9 cellular contexts compared by ENCODE assay signal in the genomic region with DNA sequence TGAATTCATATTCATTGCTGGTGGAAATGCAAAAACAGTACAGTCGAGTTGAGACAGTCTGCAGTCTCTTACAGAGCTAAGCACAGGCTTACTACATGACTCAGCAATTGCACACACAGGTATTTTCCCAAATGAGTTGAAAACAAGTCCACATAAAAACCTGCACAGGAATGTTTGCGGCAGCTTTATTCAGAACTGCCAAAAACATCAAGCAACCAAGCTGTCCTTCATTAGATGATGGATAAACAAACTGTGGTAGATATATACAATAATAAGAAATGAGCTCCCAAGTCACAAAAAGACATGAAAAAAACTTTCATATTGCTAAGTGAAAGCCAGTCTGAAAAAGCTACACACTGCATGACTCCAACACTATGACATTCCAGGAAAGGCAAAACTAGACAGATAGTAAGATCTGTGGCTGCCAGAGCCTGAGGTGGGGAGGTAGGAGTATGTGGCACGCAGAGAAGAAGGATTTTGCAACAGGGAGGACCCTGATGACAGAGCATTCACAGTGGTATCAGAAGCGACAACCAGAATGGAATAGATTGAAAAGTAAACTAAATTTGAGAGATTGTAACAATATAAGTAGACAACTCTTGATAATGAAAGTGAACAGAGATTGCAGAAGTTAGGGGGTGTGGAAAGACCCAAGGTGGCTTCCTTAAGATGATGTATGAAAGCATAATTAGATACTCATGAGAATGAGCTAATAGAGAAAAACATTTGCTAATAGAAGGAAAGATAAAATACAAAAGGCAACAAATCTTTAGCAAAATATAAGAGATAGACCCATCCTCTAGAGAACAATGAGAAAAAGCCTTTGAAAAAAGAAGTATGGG. TPM values are rescaled to one million over a fixed set of nuclear protein-coding genes. Genes with fewer than 3 reads are reported as not detected.
DNase-seq lines count a peak whose midpoint lies in the region; ATAC-seq and TF ChIP-seq lines count a peak whose summit lies in the region.
"Had no signal": no experiment of that assay in that cellular context is flagged by ENCODE, and none has a peak within 500 bp of the region (broad histone marks: within the 10 kb centered on the region; RNA-seq: fewer than 3 reads in every experiment).

No MANE protein-coding gene starts in this region.

- WGBS in upper lobe of left lung, 2 donors: 38 to 55% methylated on average over 4 of the region's 4 CpGs
- WGBS in aorta, 2 donors: 31 to 33% methylated on average over 4 of the region's 4 CpGs

- DNase-seq in MCF 10A (ENCODE audit: unreplicated experiment) (peak; percentile 78), breast epithelium (ENCODE audit: low spot score in 2 of 2) (no peak), RWPE1 (ENCODE audit: low spot score) (peak; percentile 65), glomerular visceral epithelial cell (ENCODE audit: extremely low spot score) (peak; percentile 67), upper lobe of left lung (no peak), aorta (no peak), progenitor cell of endocrine pancreas (ENCODE audit: low spot score, unreplicated experiment) (no peak), NCI-H748 treated with DMSO at 0.1 percent for 48 hours (lab: John Stamatoyannopoulos, UW) (no peak)
- DNase-seq: CD4-positive, alpha-beta memory T cell had no signal

- ATAC-seq in upper lobe of left lung (ENCODE audit: low FRiP score in 2 of 2) (peak; percentile 63 to 66), aorta (ENCODE audit: low FRiP score) (no peak)

- TF ChIP-seq POLR2A in breast epithelium (IDR thresholded peaks at IDR 0.05) (no peak), upper lobe of left lung (IDR thresholded peaks at IDR 0.05) (no peak)

- H3K4me1 ChIP-seq in breast epithelium (peaks cover 0 to 6% of the 10 kb centered on the region in 2 donors), upper lobe of left lung (peaks cover 0 to 10% (median 8%) of the 10 kb centered on the region in 4 donors), aorta (ENCODE audit: control insufficient read depth in 1 of 2, insufficient read depth in 2 of 2, low read length in 2 of 2) (peaks cover 2 to 4% of the 10 kb centered on the region in 2 donors)

- H3K9me3 Mint-ChIP-seq in MCF 10A (ENCODE audit: unreplicated experiment): no peaks in the 10 kb centered on the region
- H3K9me3 Mint-ChIP-seq in progenitor cell of endocrine pancreas (ENCODE audit: low read depth): no peaks in the 10 kb centered on the region
- H3K9me3 Mint-ChIP-seq: CD4-positive, alpha-beta memory T cell had no signal

- H3K27me3 Mint-ChIP-seq in MCF 10A (ENCODE audit: insufficient read depth, unreplicated experiment): no peaks in the 10 kb centered on the region
- no peaks in the 10 kb centered on the region for H3K27me3 Mint-ChIP-seq in progenitor cell of endocrine pancreas
- H3K27me3 Mint-ChIP-seq: CD4-positive, alpha-beta memory T cell had no signal

- H3K4me1 Mint-ChIP-seq in MCF 10A (ENCODE audit: insufficient read depth, unreplicated experiment) (no peaks in the 10 kb centered on the region), progenitor cell of endocrine pancreas (ENCODE audit: low read depth) (peaks cover 17% of the 10 kb centered on the region)

- POLR2A ChIA-PET in MCF 10A (lab: Yijun Ruan, JAX): interaction anchor here (1.1 to 2.7 kb wide), 9 partner anchors 10 to 345 kb away, joined by 4 to 16 read pairs (median 6); a partner anchor contains a TSS
- POLR2A ChIA-PET in RWPE1 (lab: Yijun Ruan, JAX; ENCODE audit: low non-redundant PET): no interaction called here

- H3K4me3 ChIP-seq in breast epithelium (peak overlapping the region in 1 of 3 donors; percentile 14), upper lobe of left lung (no peak overlapping the region), aorta (ENCODE audit: low read length in 2 of 2) (no peak overlapping the region)

- H3K27ac ChIP-seq in breast epithelium: peak overlapping the region in 1 of 2 donors; percentile 51
- H3K27ac ChIP-seq in RWPE1: no peak overlapping the region
- peak overlapping the region in 1 of 4 donors; percentile 21 for H3K27ac ChIP-seq in upper lobe of left lung
- no peak overlapping the region for H3K27ac ChIP-seq in aorta (ENCODE audit: low read depth in 1 of 2, low read length in 2 of 2)

- CTCF ChIA-PET in MCF 10A (lab: Yijun Ruan, JAX): interaction anchor here (0.6 to 2.1 kb wide), 9 partner anchors 17 to 627 kb away, joined by 3 to 4 read pairs (median 4); no protein-coding TSS in a partner anchor
- CTCF ChIA-PET in RWPE1 (lab: Yijun Ruan, JAX): interaction anchor here (0.5 kb wide), 1 partner anchor 285 kb away, joined by 3 read pairs; no protein-coding TSS in a partner anchor

- intact Hi-C loops in MCF 10A (cut with micrococcal nuclease): no loop called here
- intact Hi-C loops in breast epithelium (cut with DNase I; ENCODE audit: low total_unique reads): no loop called here
- intact Hi-C loops in aorta (cut with DNase I): loop anchor here in 1 of 2 donors (2.0 kb wide), 1 partner anchor 47 kb away; no protein-coding TSS in a partner anchor

- H3K27me3 ChIP-seq in breast epithelium: no peaks in the 10 kb centered on the region
- no peaks in the 10 kb centered on the region for H3K27me3 ChIP-seq in upper lobe of left lung
- no peaks in the 10 kb centered on the region for H3K27me3 ChIP-seq in aorta (ENCODE audit: control insufficient read depth in 1 of 2, insufficient read depth in 2 of 2, low read length in 1 of 2)

- no TSS peak for BruUV-seq in MCF 10A (replicated peaks; lab: Mats Ljungman, UMichigan)

- H3K9me3 ChIP-seq in breast epithelium (no peaks in the 10 kb centered on the region), upper lobe of left lung (no peaks in the 10 kb centered on the region), aorta (ENCODE audit: control insufficient read depth, low read length) (no peaks in the 10 kb centered on the region)

- no peak for TF ChIP-seq EP300 in upper lobe of left lung (IDR thresholded peaks at IDR 0.05)

- TF ChIP-seq CTCF in MCF 10A (IDR thresholded peaks at IDR 0.05; ENCODE audit: unreplicated experiment) (no peak), breast epithelium (IDR thresholded peaks at IDR 0.05) (no peak), RWPE1 (conservative IDR thresholded peaks at IDR 0.05; ENCODE audit: low read depth) (no peak), upper lobe of left lung (IDR thresholded peaks at IDR 0.05) (no peak), progenitor cell of endocrine pancreas (IDR thresholded peaks at IDR 0.05; ENCODE audit: unreplicated experiment) (no peak)

- no peaks in the 10 kb centered on the region for H3K36me3 ChIP-seq in breast epithelium
- H3K36me3 ChIP-seq in upper lobe of left lung: no peaks in the 10 kb centered on the region
- no peaks in the 10 kb centered on the region for H3K36me3 ChIP-seq in aorta (ENCODE audit: control insufficient read depth in 1 of 2, insufficient read depth in 2 of 2, low read length in 1 of 2)

- H3K36me3 Mint-ChIP-seq in MCF 10A (ENCODE audit: insufficient read depth, unreplicated experiment) (no peaks in the 10 kb centered on the region), progenitor cell of endocrine pancreas (ENCODE audit: insufficient read depth) (no peaks in the 10 kb centered on the region)

- H3K4me3 Mint-ChIP-seq in MCF 10A (ENCODE audit: unreplicated experiment): no peak overlapping the region
- no peak overlapping the region for H3K4me3 Mint-ChIP-seq in progenitor cell of endocrine pancreas (ENCODE audit: low read depth)
- H3K4me3 Mint-ChIP-seq: CD4-positive, alpha-beta memory T cell had no signal

- H3K27ac Mint-ChIP-seq in MCF 10A (ENCODE audit: low read depth, unreplicated experiment) (no peak overlapping the region), progenitor cell of endocrine pancreas (no peak overlapping the region)
- H3K27ac Mint-ChIP-seq: CD4-positive, alpha-beta memory T cell had no signal

RNA-seq across cellular contexts. Expression of a gene that starts 52.7 kb away (rescaled TPM):
- 153 and 162 TPM in 2 replicates for total RNA-seq in MCF 10A (2022)
- total RNA-seq in breast epithelium: 100 to 1,000 TPM in 2 of 3 donors, 10 to 100 TPM in 1; 74.2 to 235 (median 232) TPM
- total RNA-seq in upper lobe of left lung: 100 to 1,000 TPM in 4 of 6 donors, 10 to 100 TPM in 2; 66.0 to 158 (median 115) TPM
- total RNA-seq in aorta: 100 to 1,000 TPM; 122 to 141 TPM
- 100 to 1,000 TPM in 1 of 2 donors, 10 to 100 TPM in 1; 71.6 to 239 TPM for polyA plus RNA-seq in aorta
- 146 and 153 TPM in 2 replicates for total RNA-seq in progenitor cell of endocrine pancreas

Comparison
In these comparisons a context has a peak if more than half of its experiments do, and no peak if none do; other contexts are left out.
1. DNase-seq: peak in MCF 10A (single experiment), RWPE1 (single experiment) and glomerular visceral epithelial cell (single experiment); none in breast epithelium (0 of 2), upper lobe of left lung (0 of 2), aorta (0 of 2), progenitor cell of endocrine pancreas (single experiment) and NCI-H748 treated with DMSO at 0.1 percent for 48 hours (single experiment).